ENCODE assay signal across 8 cellular contexts in genomic region chr1:27724961-27725373, GRCh38. TPM values are rescaled to one million over a fixed set of nuclear protein-coding genes. Genes with fewer than 3 reads are reported as not detected.
DNase-seq lines count a peak whose midpoint lies in the region; ATAC-seq and TF ChIP-seq lines count a peak whose summit lies in the region.

No MANE protein-coding gene starts in this region.

- peak overlapping the region; percentile 90 to 97 for H3K4me3 Mint-ChIP-seq in activated T-cell treated with anti-CD3 and anti-CD28 coated beads, Interleukin-2, amount 50 U/mL, for 72 hours

- intact Hi-C loops in heart right ventricle (cut with DNase I) (loop anchor here in 7 of 10 donors (1.0 to 5.0 kb wide), 5 partner anchors 47 to 53 kb away; partner anchors contain the start of genes IFI6 (in 7 of the 7) and STX12 (in 3 of the 7)), sigmoid colon (cut with DNase I) (loop anchor here (2.0 kb wide), 1 partner anchor 52 kb away; the partner anchor contains the start of gene IFI6)

- TF ChIP-seq EP300 in sigmoid colon (IDR thresholded peaks at IDR 0.05) = no peak

- peaks cover 25% of the 10 kb centered on the region for H3K4me1 Mint-ChIP-seq in activated T-cell treated with anti-CD3 and anti-CD28 coated beads, Interleukin-2, amount 50 U/mL, for 72 hours (ENCODE audit: low read depth)

- H3K27ac Mint-ChIP-seq in activated T-cell treated with anti-CD3 and anti-CD28 coated beads, Interleukin-2, amount 50 U/mL, for 72 hours = peak overlapping the region; percentile 96

- H3K27me3 Mint-ChIP-seq in activated T-cell treated with anti-CD3 and anti-CD28 coated beads, Interleukin-2, amount 50 U/mL, for 72 hours (ENCODE audit: low read depth) = peaks cover 6% of the 10 kb centered on the region

- 56 to 60% methylated on average over 9 of the region's 9 CpGs for WGBS in heart right ventricle, 2 donors
- 82 to 84% methylated on average over 9 of the region's 9 CpGs for WGBS in sigmoid colon, 2 donors

- H3K9me3 Mint-ChIP-seq in activated T-cell treated with anti-CD3 and anti-CD28 coated beads, Interleukin-2, amount 50 U/mL, for 72 hours = no peaks in the 10 kb centered on the region

- H3K27me3 ChIP-seq in heart right ventricle (no peaks in the 10 kb centered on the region), sigmoid colon (no peaks in the 10 kb centered on the region)

- TF ChIP-seq CTCF in heart right ventricle (IDR thresholded peaks at IDR 0.05) = no peak
- no peak for TF ChIP-seq CTCF in sigmoid colon (IDR thresholded peaks at IDR 0.05)

- no peaks in the 10 kb centered on the region for H3K9me3 ChIP-seq in heart right ventricle
- no peaks in the 10 kb centered on the region for H3K9me3 ChIP-seq in sigmoid colon

- H3K36me3 Mint-ChIP-seq in activated T-cell treated with anti-CD3 and anti-CD28 coated beads, Interleukin-2, amount 50 U/mL, for 72 hours (ENCODE audit: insufficient read depth in 2 of 2) = peaks cover 0 to 1% of the 10 kb centered on the region in 2 donors

- no peak for ATAC-seq in activated T-cell treated with anti-CD3 and anti-CD28 coated beads, Interleukin-2, amount 50 U/mL, for 72 hours (replicated peaks in 1 of 2)
- ATAC-seq in heart right ventricle (no peak), HG02884 (IDR thresholded peaks at IDR 0.05; ENCODE audit: unreplicated experiment) (no peak), HG03460 (IDR thresholded peaks at IDR 0.05; ENCODE audit: unreplicated experiment) (no peak)

- H3K4me3 ChIP-seq in heart right ventricle (peak overlapping the region in 9 of 10 donors; percentile 14 to 98 (median 47)), sigmoid colon (peak overlapping the region; percentile 23 to 100 (median 87))

- peak; percentile 94 for DNase-seq in DMS153 treated with DMSO at 0.1 percent for 48 hours (lab: John Stamatoyannopoulos, UW; ENCODE audit: unreplicated experiment)
- DNase-seq in NCI-H1105 (lab: John Stamatoyannopoulos, UW) = peak; percentile 80
- no peak for DNase-seq in activated T-cell treated with anti-CD3 and anti-CD28 coated beads, Interleukin-2, amount 50 U/mL, for 72 hours
- peak; percentile 22 to 30 for DNase-seq in heart right ventricle
- peak; percentile 63 for DNase-seq in sigmoid colon
- no peak for DNase-seq in RPMI8226

- H3K27ac ChIP-seq in heart right ventricle (peak overlapping the region; percentile 75 to 98 (median 88)), sigmoid colon (peak overlapping the region; percentile 80 to 99 (median 97))

- peaks cover 0 to 20% (median 16%) of the 10 kb centered on the region in 9 donors for H3K4me1 ChIP-seq in heart right ventricle
- peaks cover 0 to 19% (median 17%) of the 10 kb centered on the region in 4 donors for H3K4me1 ChIP-seq in sigmoid colon

- no peak for TF ChIP-seq POLR2A in sigmoid colon (IDR thresholded peaks at IDR 0.05)

- H3K36me3 ChIP-seq in heart right ventricle = peaks cover 0 to 25% (median 7%) of the 10 kb centered on the region in 9 donors
- H3K36me3 ChIP-seq in sigmoid colon = peaks cover 0 to 18% (median 4%) of the 10 kb centered on the region in 4 donors

RNA-seq across cellular contexts. Expression of gene FAM76A, which starts 0.8 kb away (rescaled TPM):
- total RNA-seq in activated T-cell treated with anti-CD3 and anti-CD28 coated beads, Interleukin-2, amount 50 U/mL, for 72 hours = 10 to 100 TPM; 12.4 to 15.3 TPM
- total RNA-seq in heart right ventricle = 10 to 100 TPM in 9 of 10 donors, 1 to 10 TPM in 1; 9.6 to 15.1 (median 13.1) TPM
- 1 to 10 TPM; 2.8 to 5.4 TPM for polyA plus RNA-seq in heart right ventricle
- total RNA-seq in sigmoid colon = 10 to 100 TPM; 11.9 to 24.3 (median 19.1) TPM
- polyA plus RNA-seq in sigmoid colon = 1 to 10 TPM; 3.6 to 5.3 (median 4.6) TPM

RNA-seq across cellular contexts. Expression of gene STX12, which starts 48.1 kb away (rescaled TPM):
- total RNA-seq in activated T-cell treated with anti-CD3 and anti-CD28 coated beads, Interleukin-2, amount 50 U/mL, for 72 hours = 10 to 100 TPM; 24.7 to 25.0 TPM
- total RNA-seq in heart right ventricle (10 to 100 TPM; 17.2 to 45.7 (median 22.5) TPM), sigmoid colon (10 to 100 TPM; 54.0 to 63.8 (median 58.8) TPM)
- polyA plus RNA-seq in heart right ventricle (10 to 100 TPM; 15.1 to 20.4 TPM), sigmoid colon (10 to 100 TPM; 38.5 to 78.6 (median 46.8) TPM)

RNA-seq across cellular contexts. Expression of gene IFI6, which starts 53.0 kb away (rescaled TPM):
- 10 to 100 TPM; 19.3 to 56.1 TPM for total RNA-seq in activated T-cell treated with anti-CD3 and anti-CD28 coated beads, Interleukin-2, amount 50 U/mL, for 72 hours
- total RNA-seq in heart right ventricle (100 to 1,000 TPM in 2 of 10 donors, 10 to 100 TPM in 8; 24.2 to 143 (median 43.7) TPM), sigmoid colon (100 to 1,000 TPM in 2 of 4 donors, 10 to 100 TPM in 2; 33.6 to 118 (median 82.0) TPM)
- polyA plus RNA-seq in heart right ventricle (10 to 100 TPM; 50.6 to 97.2 TPM), sigmoid colon (100 to 1,000 TPM in 1 of 3 donors, 10 to 100 TPM in 1, 1 to 10 TPM in 1; 9.0 to 245 (median 16.0) TPM)

Comparison
In these comparisons a context has a peak if more than half of its experiments do, and no peak if none do; other contexts are left out.
1. DNase-seq: peak in DMS153 treated with DMSO at 0.1 percent for 48 hours (single experiment), NCI-H1105 (single experiment), heart right ventricle (2 of 2) and sigmoid colon (single experiment); none in activated T-cell treated with anti-CD3 and anti-CD28 coated beads, Interleukin-2, amount 50 U/mL, for 72 hours (0 of 2) and RPMI8226 (single experiment).